In the genomic region with DNA sequence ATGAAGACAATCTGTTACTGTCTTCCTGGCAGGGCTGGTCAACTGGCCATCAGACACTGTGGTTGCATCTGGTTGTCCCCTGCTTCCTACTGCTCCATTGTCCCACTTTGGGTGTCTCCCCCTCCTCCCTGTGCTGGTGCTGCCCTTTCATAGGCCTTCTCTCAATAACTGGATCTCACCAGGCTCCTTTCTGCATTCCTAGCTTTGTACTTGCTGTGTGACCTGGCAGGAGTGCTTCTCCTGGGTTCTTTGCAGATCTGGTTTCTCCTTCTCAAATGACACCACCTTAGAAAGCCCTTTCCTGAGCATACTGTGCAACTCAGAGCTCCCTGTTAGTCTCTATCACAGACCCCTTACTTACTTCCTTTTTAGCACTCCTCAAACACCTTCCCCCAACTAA, we compare ENCODE assay signal across 16 cellular contexts.
DNase-seq lines count a peak whose midpoint lies in the region; ATAC-seq and TF ChIP-seq lines count a peak whose summit lies in the region.
"Had no signal": no experiment of that assay in that cellular context is flagged by ENCODE, and none has a peak within 500 bp of the region (broad histone marks: within the 10 kb centered on the region; RNA-seq: fewer than 3 reads in every experiment).

No MANE protein-coding gene starts in this region.

- peaks cover 10% of the 10 kb centered on the region for H3K4me1 Mint-ChIP-seq in nephron progenitor cell

- H3K9ac ChIP-seq in HUES48 (ENCODE audit: low read depth, low read length): no peak overlapping the region
- H3K9ac ChIP-seq: KMS-11 had no signal

- H3K36me3 Mint-ChIP-seq in nephron progenitor cell (ENCODE audit: low read depth): no peaks in the 10 kb centered on the region

- H3K4me3 ChIP-seq in HUES48 (ENCODE audit: low read depth, low read length): no peak overlapping the region
- no peak overlapping the region for H3K4me3 ChIP-seq in ectodermal cell (ENCODE audit: insufficient read depth, low read depth, low read length)

- H3K9me3 Mint-ChIP-seq in nephron progenitor cell: no peaks in the 10 kb centered on the region

- H3K36me3 ChIP-seq in HUES48 (ENCODE audit: control insufficient read depth, insufficient read depth, low read length) (no peaks in the 10 kb centered on the region), ectodermal cell (ENCODE audit: control insufficient read depth, insufficient read depth, low read length) (no peaks in the 10 kb centered on the region)

- H3K27ac Mint-ChIP-seq in nephron progenitor cell: peak overlapping the region; percentile 49

- H3K4me1 ChIP-seq in HUES48 (ENCODE audit: control insufficient read depth, insufficient read depth, low read length): peaks cover 72% of the 10 kb centered on the region
- H3K4me1 ChIP-seq in ectodermal cell (ENCODE audit: control insufficient read depth, insufficient read depth, low read length): peaks cover 45% of the 10 kb centered on the region

- H3K9me3 ChIP-seq in HUES48 (ENCODE audit: control insufficient read depth, insufficient read depth, low read length) (no peaks in the 10 kb centered on the region), ectodermal cell (ENCODE audit: control insufficient read depth, low read length) (no peaks in the 10 kb centered on the region)

- H3K4me3 Mint-ChIP-seq in nephron progenitor cell: no peak overlapping the region

- no peak for TF ChIP-seq CTCF in 22Rv1 (IDR thresholded peaks at IDR 0.05)
- no peak for TF ChIP-seq CTCF in nephron progenitor cell (IDR thresholded peaks at IDR 0.05)

- ATAC-seq in left ventricle myocardium superior: no peak
- ATAC-seq in esophagus mucosa: no peak

- intact Hi-C loops in left ventricle myocardium superior (cut with micrococcal nuclease): no loop called here

- no peaks in the 10 kb centered on the region for H3K27me3 ChIP-seq in HUES48 (ENCODE audit: control insufficient read depth, insufficient read depth, low read length)
- no peaks in the 10 kb centered on the region for H3K27me3 ChIP-seq in ectodermal cell (ENCODE audit: control insufficient read depth, insufficient read depth, low read length, poor library complexity, severe bottlenecking)

- no peaks in the 10 kb centered on the region for H3K27me3 Mint-ChIP-seq in nephron progenitor cell (ENCODE audit: low read depth, poor library complexity)

- peak overlapping the region; percentile 32 for H3K27ac ChIP-seq in 22Rv1
- peak overlapping the region; percentile 52 for H3K27ac ChIP-seq in HUES48 (ENCODE audit: low read depth, low read length)
- H3K27ac ChIP-seq in ectodermal cell (ENCODE audit: insufficient read depth, low read depth, low read length, poor library complexity, severe bottlenecking): peak overlapping the region; percentile 64
- H3K27ac ChIP-seq: C4-2B, KMS-11 had no signal

- DNase-seq in nephron progenitor cell: no peak
- no peak for DNase-seq in NCI-H187 treated with DMSO at 0.1 percent for 48 hours (lab: John Stamatoyannopoulos, UW)
- no peak for DNase-seq in left ventricle myocardium superior
- DNase-seq: DMS53; NCI-H1048; NCI-H1436 treated with DMSO at 0.1 percent for 48 hours; NCI-H2081; NK-92 treated with Interleukin-12 subunit alpha and Interleukin-12 subunit beta, amount 100 ng/mL, for 24 hours; RPMI8226; SW 1271 had no signal
